ENCODE assay signal across 1 cellular context in genomic region chr10:132846631-132847415, GRCh38.
TF ChIP-seq lines count a peak whose summit lies in the region.

No MANE protein-coding gene starts in this region.

TF ChIP-seq in H1, 55 proteins besides CTCF, POLR2A, EP300 and RAD21:
- TF ChIP-seq RXRA (IDR thresholded peaks at IDR 0.05; ENCODE audit: insufficient read depth, low read depth, low read length): no peak
- TF ChIP-seq SIN3A (conservative IDR thresholded peaks at IDR 0.05 in 1 of 2, IDR thresholded peaks at IDR 0.05 in 1 of 2; ENCODE audit: low read depth in 1 of 2, low read length in 2 of 2): no peak
